Comparison of ENCODE assay signal across 21 cellular contexts in the genomic region with DNA sequence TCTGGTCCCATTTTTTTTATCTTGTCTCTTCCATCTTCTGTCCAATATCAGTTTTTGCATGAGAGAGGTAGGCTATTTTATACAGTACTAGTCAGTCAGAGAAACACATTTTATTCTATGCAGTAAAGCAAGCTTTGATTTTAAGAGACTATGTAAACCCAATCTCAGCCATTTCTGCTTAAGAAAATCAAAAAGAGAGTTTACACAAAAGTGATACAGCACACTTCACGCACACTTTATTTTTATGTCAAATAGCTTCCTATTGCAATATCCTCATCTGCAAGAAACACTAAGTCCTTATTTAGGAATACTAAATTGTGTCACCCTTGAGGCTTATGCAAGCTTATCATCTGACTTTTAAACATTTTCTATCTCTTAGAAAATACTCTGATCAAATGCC.
DNase-seq lines count a peak whose midpoint lies in the region; ATAC-seq, FAIRE-seq and TF ChIP-seq lines count a peak whose summit lies in the region.
"Had no signal": no experiment of that assay in that cellular context is flagged by ENCODE, and none has a peak within 500 bp of the region (broad histone marks: within the 10 kb centered on the region; RNA-seq: fewer than 3 reads in every experiment).

No MANE protein-coding gene starts in this region.

- intact Hi-C loops in CD14-positive monocyte (cut with micrococcal nuclease): no loop called here
- intact Hi-C loops in kidney (cut with DNase I): no loop called here
- intact Hi-C loops in lower leg skin (cut with DNase I; ENCODE audit: low total_unique reads): no loop called here

- WGBS in lower leg skin, 2 donors: 85 to 90% methylated on average over 1 of the region's 1 CpG

- DNase-seq in CD14-positive monocyte (ENCODE audit: low spot score): no peak
- no peak for DNase-seq in central memory CD8-positive, alpha-beta T cell (ENCODE audit: low spot score in 2 of 2)
- no peak for DNase-seq in dermis blood vessel endothelial cell
- no peak for DNase-seq in kidney
- no peak for DNase-seq in lower leg skin (ENCODE audit: low spot score in 2 of 2)
- DNase-seq: C1 segment of cervical spinal cord; CD8-positive, alpha-beta memory T cell; DMS53; GDM1; HFFc6; KBM-7; NCI-H1105 treated with DMSO at 0.1 percent for 48 hours; NCI-H2029 treated with DMSO at 0.1 percent for 48 hours; NCI-H2171 treated with DMSO at 0.1 percent for 48 hours; NCI-H524 treated with DMSO at 0.1 percent for 48 hours; SHP77 had no signal

- peaks cover 70% of the 10 kb centered on the region for H3K4me1 ChIP-seq in KMS-11 (ENCODE audit: low read depth, poor library complexity, severe bottlenecking)
- peaks cover 36 to 47% of the 10 kb centered on the region in 2 experiments for H3K4me1 ChIP-seq in neutrophil (ENCODE audit: control insufficient read depth in 1 of 2, insufficient read depth in 1 of 2, low read depth in 1 of 2, low read length in 1 of 2)
- H3K4me1 ChIP-seq in kidney (ENCODE audit: control insufficient read depth in 1 of 2, insufficient read depth in 1 of 2, low read depth in 1 of 2, low read length in 2 of 2): peaks cover 0 to 3% of the 10 kb centered on the region in 2 donors

- H3K27me3 Mint-ChIP-seq in CD14-positive monocyte (ENCODE audit: low read depth in 3 of 3): no peaks in the 10 kb centered on the region
- H3K27me3 Mint-ChIP-seq in central memory CD8-positive, alpha-beta T cell: no peaks in the 10 kb centered on the region
- H3K27me3 Mint-ChIP-seq: CD8-positive, alpha-beta memory T cell had no signal

- H3K27ac Mint-ChIP-seq in CD14-positive monocyte: peak overlapping the region in 4 of 7 donors; percentile 43 to 82 (median 48)
- H3K27ac Mint-ChIP-seq in central memory CD8-positive, alpha-beta T cell (ENCODE audit: low read depth): peak overlapping the region; percentile 18

- H2AFZ ChIP-seq in KMS-11 (ENCODE audit: low read depth): no peak overlapping the region

- H3K4me2 ChIP-seq in KMS-11: 0 out of 2 replicates have a peak overlapping the region, but pooled peaks have one; percentile 21

- FAIRE-seq in kidney (lab: Jason Lieb, UNC): no peak
- FAIRE-seq: HepG2 had no signal

- no peak overlapping the region for H3K4me3 ChIP-seq in KMS-11 (IDR thresholded peaks at IDR 0.05; ENCODE audit: insufficient read depth, low read depth, low read length)
- H3K4me3 ChIP-seq in neutrophil (ENCODE audit: low read depth in 1 of 2, low read length in 1 of 2): no peak overlapping the region
- H3K4me3 ChIP-seq in kidney (ENCODE audit: low read length in 2 of 2): no peak overlapping the region
- no peak overlapping the region for H3K4me3 ChIP-seq in lower leg skin (ENCODE audit: low read depth, poor library complexity, severe bottlenecking)

- no peaks in the 10 kb centered on the region for H4K20me1 ChIP-seq in KMS-11 (ENCODE audit: insufficient read depth)

- H3K4me1 Mint-ChIP-seq in CD14-positive monocyte: peaks cover 64% of the 10 kb centered on the region
- H3K4me1 Mint-ChIP-seq in central memory CD8-positive, alpha-beta T cell: peaks cover 56% of the 10 kb centered on the region

- TF ChIP-seq POLR2A in lower leg skin (IDR thresholded peaks at IDR 0.05): no peak

- no peak for ATAC-seq in central memory CD8-positive, alpha-beta T cell (replicated peaks; ENCODE audit: extremely low read depth, poor library complexity, severe bottlenecking)
- ATAC-seq in HG02840 (IDR thresholded peaks at IDR 0.05; ENCODE audit: low FRiP score, unreplicated experiment): no peak
- ATAC-seq: HepG2 had no signal

- H3K27ac ChIP-seq in KMS-11 (no peak overlapping the region), neutrophil (peak overlapping the region; percentile 48), kidney (ENCODE audit: low read depth in 2 of 2, low read length in 2 of 2) (no peak overlapping the region)
- H3K27ac ChIP-seq: HL-60 had no signal

- H3K9ac ChIP-seq in KMS-11 (no peak overlapping the region), kidney (ENCODE audit: low read length in 2 of 2) (no peak overlapping the region)

- H3K36me3 Mint-ChIP-seq in CD14-positive monocyte: peaks cover 8 to 22% of the 10 kb centered on the region in 2 donors
- H3K36me3 Mint-ChIP-seq in central memory CD8-positive, alpha-beta T cell (ENCODE audit: insufficient read depth): peaks cover 8% of the 10 kb centered on the region

- H3K9me3 Mint-ChIP-seq in CD14-positive monocyte: no peaks in the 10 kb centered on the region
- H3K9me3 Mint-ChIP-seq in central memory CD8-positive, alpha-beta T cell: no peaks in the 10 kb centered on the region
- H3K9me3 Mint-ChIP-seq: CD8-positive, alpha-beta memory T cell; HFFc6 had no signal

- H3K9me3 ChIP-seq in neutrophil: no peaks in the 10 kb centered on the region
- H3K9me3 ChIP-seq in kidney (ENCODE audit: control insufficient read depth in 1 of 2, low read length in 2 of 2): no peaks in the 10 kb centered on the region

- no peak overlapping the region for H3K4me3 Mint-ChIP-seq in CD14-positive monocyte
- no peak overlapping the region for H3K4me3 Mint-ChIP-seq in central memory CD8-positive, alpha-beta T cell
- H3K4me3 Mint-ChIP-seq: CD8-positive, alpha-beta memory T cell; HFFc6 had no signal

- H3K36me3 ChIP-seq in KMS-11 (ENCODE audit: insufficient read depth): no peaks in the 10 kb centered on the region
- no peaks in the 10 kb centered on the region for H3K36me3 ChIP-seq in neutrophil
- no peaks in the 10 kb centered on the region for H3K36me3 ChIP-seq in kidney (ENCODE audit: control insufficient read depth in 1 of 2, insufficient read depth in 2 of 2, low read length in 2 of 2)

- TF ChIP-seq CTCF in CD14-positive monocyte (IDR thresholded peaks at IDR 0.05) (no peak), KMS-11 (conservative IDR thresholded peaks at IDR 0.05; ENCODE audit: low read depth, low read length) (no peak), neutrophil (IDR thresholded peaks at IDR 0.05) (no peak), kidney (IDR thresholded peaks at IDR 0.05; ENCODE audit: borderline replicate concordance, extremely low read depth, insufficient read depth) (no peak), lower leg skin (IDR thresholded peaks at IDR 0.05) (no peak)

- H3K79me2 ChIP-seq in KMS-11 (ENCODE audit: insufficient read depth, low read depth): peaks cover 67% of the 10 kb centered on the region

- H3K27me3 ChIP-seq in KMS-11 (ENCODE audit: insufficient read depth, low read depth) (no peaks in the 10 kb centered on the region), neutrophil (no peaks in the 10 kb centered on the region)
